8 cellular contexts compared by ENCODE assay signal in genomic region chr21:35508389-35508888, GRCh38.
DNase-seq lines count a peak whose midpoint lies in the region; ATAC-seq and TF ChIP-seq lines count a peak whose summit lies in the region.

No MANE protein-coding gene starts in this region.

- ATAC-seq in PC-3 = peak; percentile 42; the same call in 1 of the 2 replicates
- no peak for ATAC-seq in GM21360 (IDR thresholded peaks at IDR 0.05; ENCODE audit: unreplicated experiment)

- H3K4me1 ChIP-seq in PC-3 (ENCODE audit: insufficient read depth, low read length) = peaks cover 40% of the 10 kb centered on the region

- H3K9me3 ChIP-seq in PC-3 (ENCODE audit: low read length) = no peaks in the 10 kb centered on the region

- H3K36me3 ChIP-seq in PC-3 (ENCODE audit: low read depth, low read length) = no peaks in the 10 kb centered on the region

- BruUV-seq in PC-3 (replicated peaks; lab: Mats Ljungman, UMichigan) = no TSS peak

- intact Hi-C loops in PC-3 (cut with micrococcal nuclease) = no loop called here
- intact Hi-C loops in posterior cingulate gyrus (cut with DNase I) = no loop called here

- no peaks in the 10 kb centered on the region for H4K20me1 ChIP-seq in PC-3 (ENCODE audit: low read length)

- POLR2A ChIA-PET in PC-3 (lab: Charles Lee; ENCODE audit: unreplicated experiment) = no interaction called here

- H3K4me3 ChIP-seq in PC-3 (ENCODE audit: low read length) = no peak overlapping the region

- peak; percentile 88 for TF ChIP-seq CTCF in PC-3 (conservative IDR thresholded peaks at IDR 0.05; ENCODE audit: low read depth, low read length)

- H3K27me3 ChIP-seq in PC-3 (ENCODE audit: low read length) = no peaks in the 10 kb centered on the region

- 0 out of 2 replicates have a peak overlapping the region, but pooled peaks have one; percentile 8 for H3K27ac ChIP-seq in PC-3 (ENCODE audit: low read length)

- no peak overlapping the region for H2AFZ ChIP-seq in PC-3 (ENCODE audit: low read length)

- peaks cover 7% of the 10 kb centered on the region for H3F3A ChIP-seq in PC-3 (ENCODE audit: low read length, unreplicated experiment)

- H3K79me2 ChIP-seq in PC-3 (ENCODE audit: low read length) = no peaks in the 10 kb centered on the region

- no peak overlapping the region for H3K9ac ChIP-seq in PC-3 (ENCODE audit: low read length)

- H3K4me2 ChIP-seq in PC-3 (ENCODE audit: low read length) = peak overlapping the region; percentile 14; the same call in 1 of the 2 replicates

- CTCF ChIA-PET in PC-3 (lab: Charles Lee) = interaction anchor here (0.5 to 0.9 kb wide), 6 partner anchors 28 to 619 kb away, joined by 3 to 6 read pairs (median 3); no protein-coding TSS in a partner anchor

- no peaks in the 10 kb centered on the region for H3K9me2 ChIP-seq in PC-3 (replicated peaks; ENCODE audit: low read length)

- DNase-seq in NCI-H748 (lab: John Stamatoyannopoulos, UW; ENCODE audit: unreplicated experiment) = peak; percentile 9
- DNase-seq in NCI-H748 treated with DMSO at 0.1 percent for 48 hours (lab: John Stamatoyannopoulos, UW) = no peak
- peak; percentile 92 for DNase-seq in PC-3
- DNase-seq in fibroblast of the conjunctiva (ENCODE audit: low read depth) = peak; percentile 53
- peak in 6 of 10 donors; percentile 14 to 71 (median 20) for DNase-seq in posterior cingulate gyrus
- DNase-seq in GOT3 (lab: John Stamatoyannopoulos, UW) = no peak
- DNase-seq in DMS153 treated with DMSO at 0.1 percent for 48 hours (lab: John Stamatoyannopoulos, UW; ENCODE audit: unreplicated experiment) = no peak

Comparison
In these comparisons a context has a peak if more than half of its experiments do, and no peak if none do; other contexts are left out.
1. DNase-seq: peak in NCI-H748 (single experiment), PC-3 (single experiment), fibroblast of the conjunctiva (single experiment) and posterior cingulate gyrus (6 of 10); none in NCI-H748 treated with DMSO at 0.1 percent for 48 hours (single experiment), GOT3 (single experiment) and DMS153 treated with DMSO at 0.1 percent for 48 hours (single experiment).